4 cellular contexts compared by ENCODE assay signal in genomic region chr2:11166476-11166875, GRCh38.
"Had no signal": no experiment of that assay in that cellular context is flagged by ENCODE, and none has a peak within 500 bp of the region (broad histone marks: within the 10 kb centered on the region; RNA-seq: fewer than 3 reads in every experiment).

No MANE protein-coding gene starts in this region.

- ATAC-seq: GM23338 had no signal

- H3K27ac Mint-ChIP-seq: GM23338, H9 had no signal

- H3K9me3 Mint-ChIP-seq: H9 had no signal

- DNase-seq: H9, HCEC 1CT, IMR-90 had no signal

- H3K4me3 ChIP-seq: GM23338 had no signal

- H3K4me3 Mint-ChIP-seq: GM23338, H9 had no signal
